In the genomic region with DNA sequence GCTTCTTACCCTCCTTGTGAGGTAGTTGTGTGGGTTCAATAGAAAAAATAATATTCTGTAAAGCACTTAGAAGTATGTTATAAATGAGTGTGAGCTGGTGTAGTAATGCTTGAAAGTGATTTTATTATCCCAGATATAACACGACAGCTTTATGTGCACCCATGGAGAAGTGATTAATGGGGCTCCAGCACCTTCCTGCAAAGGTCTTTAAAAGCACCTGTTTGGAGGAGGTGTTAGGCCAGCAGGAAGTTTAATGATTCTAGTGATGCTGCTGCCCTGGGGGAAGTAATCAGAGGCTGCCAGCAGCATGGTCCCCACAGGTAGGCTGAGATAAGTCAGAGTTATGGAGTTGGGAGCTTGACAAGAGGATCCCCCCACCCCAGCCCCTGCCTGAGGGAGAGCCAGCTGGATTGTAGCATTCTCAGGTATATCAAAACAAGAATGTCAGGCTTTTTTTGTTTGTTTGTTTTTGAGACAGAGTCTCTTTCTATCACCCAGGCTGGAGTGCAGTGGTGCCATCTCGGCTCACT, we compare ENCODE assay signal across 26 cellular contexts.
"Had no signal": no experiment of that assay in that cellular context is flagged by ENCODE, and none has a peak within 500 bp of the region (broad histone marks: within the 10 kb centered on the region; RNA-seq: fewer than 3 reads in every experiment).

No MANE protein-coding gene starts in this region.

- ATAC-seq: activated naive CD4-positive, alpha-beta T cell treated with anti-CD3 and anti-CD28 coated beads, Interleukin-2, amount 50 U/mL, for 72 hours; activated naive CD8-positive, alpha-beta T cell treated with anti-CD3 and anti-CD28 coated beads, Interleukin-2, amount 50 U/mL, for 24 hours; activated T-cell treated with anti-CD3 and anti-CD28 coated beads, Interleukin-2, amount 50 U/mL, for 4 hours; body of pancreas; Panc1; Right ventricle myocardium inferior; T-cell had no signal

- H3K9me3 Mint-ChIP-seq: activated CD4-positive, alpha-beta memory T cell treated with anti-CD3 and anti-CD28 coated beads for 36 hours; activated CD4-positive, alpha-beta T cell treated with anti-CD3 and anti-CD28 coated beads, Interleukin-2, amount 10 ng/mL, durations not matched to agents 7 days and 5 days; activated naive CD4-positive, alpha-beta T cell treated with anti-CD3 and anti-CD28 coated beads, Interleukin-2, amount 50 U/mL, for 72 hours; activated naive CD8-positive, alpha-beta T cell treated with anti-CD3 and anti-CD28 coated beads, Interleukin-2, amount 50 U/mL, for 24 hours; activated T-cell treated with anti-CD3 and anti-CD28 coated beads, Interleukin-2, amount 50 U/mL, for 4 hours; T-cell had no signal

- H3K36me3 Mint-ChIP-seq: activated CD4-positive, alpha-beta memory T cell treated with anti-CD3 and anti-CD28 coated beads for 36 hours; activated naive CD4-positive, alpha-beta T cell treated with anti-CD3 and anti-CD28 coated beads, Interleukin-2, amount 50 U/mL, for 72 hours; T-cell had no signal

- H3K27ac Mint-ChIP-seq: activated CD4-positive, alpha-beta memory T cell treated with anti-CD3 and anti-CD28 coated beads for 36 hours; activated CD4-positive, alpha-beta T cell treated with anti-CD3 and anti-CD28 coated beads, Interleukin-2, amount 10 ng/mL, durations not matched to agents 7 days and 5 days; activated naive CD4-positive, alpha-beta T cell treated with anti-CD3 and anti-CD28 coated beads, Interleukin-2, amount 50 U/mL, for 72 hours; activated naive CD8-positive, alpha-beta T cell treated with anti-CD3 and anti-CD28 coated beads, Interleukin-2, amount 50 U/mL, for 24 hours; T-cell had no signal

- H3K4me3 Mint-ChIP-seq: activated CD4-positive, alpha-beta memory T cell treated with anti-CD3 and anti-CD28 coated beads for 36 hours; activated CD4-positive, alpha-beta T cell treated with anti-CD3 and anti-CD28 coated beads, Interleukin-2, amount 10 ng/mL, durations not matched to agents 7 days and 5 days; activated naive CD8-positive, alpha-beta T cell treated with anti-CD3 and anti-CD28 coated beads, Interleukin-2, amount 50 U/mL, for 24 hours; activated T-cell treated with anti-CD3 and anti-CD28 coated beads, Interleukin-2, amount 50 U/mL, for 4 hours; T-cell had no signal

- DNase-seq: activated CD4-positive, alpha-beta memory T cell treated with anti-CD3 and anti-CD28 coated beads for 36 hours; activated CD4-positive, alpha-beta T cell treated with anti-CD3 and anti-CD28 coated beads, Interleukin-2, amount 10 ng/mL, durations not matched to agents 7 days and 5 days; activated CD4-positive, CD25-positive, alpha-beta regulatory T cell; activated CD8-positive, alpha-beta memory T cell treated with anti-CD3 and anti-CD28 coated beads for 24 hours; activated effector memory CD4-positive, alpha-beta T cell treated with anti-CD3 and anti-CD28 coated beads, Interleukin-2, amount 50 U/mL, for 16 hours; activated naive CD4-positive, alpha-beta T cell treated with Interleukin-2 at 50 U/mL for 16 hours; activated naive CD8-positive, alpha-beta T cell treated with anti-CD3 and anti-CD28 coated beads, Interleukin-2, amount 50 U/mL, for 24 hours; activated T-cell treated with anti-CD3 and anti-CD28 coated beads, Interleukin-2, amount 50 U/mL, for 4 hours; amniotic stem cell; body of pancreas; central memory CD4-positive, alpha-beta T cell; Karpas-422; MM.1S; NCI-H1436; NCI-H187 treated with DMSO at 0.1 percent for 48 hours; NCI-H2107; NCI-H510A treated with DMSO at 0.1 percent for 48 hours; NCI-H774; NK-92 treated with Interleukin-12 subunit alpha and Interleukin-12 subunit beta, amount 100 ng/mL, for 24 hours; OCI-M1; RPMI8226; T-cell had no signal

- H3K4me1 Mint-ChIP-seq: activated CD4-positive, alpha-beta T cell treated with anti-CD3 and anti-CD28 coated beads, Interleukin-2, amount 10 ng/mL, durations not matched to agents 7 days and 5 days; activated naive CD8-positive, alpha-beta T cell treated with anti-CD3 and anti-CD28 coated beads, Interleukin-2, amount 50 U/mL, for 24 hours; T-cell had no signal

- H3K9me3 ChIP-seq: ascending aorta, body of pancreas had no signal
